ENCODE assay signal across 15 cellular contexts in the genomic region with DNA sequence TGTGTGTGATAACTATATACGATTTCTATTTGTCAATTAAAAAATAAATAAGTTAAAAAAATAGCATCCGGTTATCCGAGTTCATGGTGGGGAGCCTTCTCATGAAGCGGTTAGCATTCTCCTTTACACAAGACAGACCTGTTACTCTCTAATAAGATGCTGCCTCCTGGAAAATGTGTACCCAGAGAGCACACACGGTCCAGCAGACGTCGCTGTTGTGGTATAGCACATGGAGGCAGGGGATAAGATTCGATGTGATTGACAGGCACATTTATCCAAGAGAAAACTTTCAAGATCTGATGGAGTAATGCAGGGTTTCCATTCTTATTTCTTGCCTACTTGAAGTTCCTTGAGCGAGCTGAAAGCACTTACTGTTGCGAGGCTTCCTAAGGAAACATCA.
DNase-seq lines count a peak whose midpoint lies in the region; ATAC-seq and TF ChIP-seq lines count a peak whose summit lies in the region.
"Had no signal": no experiment of that assay in that cellular context is flagged by ENCODE, and none has a peak within 500 bp of the region (broad histone marks: within the 10 kb centered on the region; RNA-seq: fewer than 3 reads in every experiment).

No MANE protein-coding gene starts in this region.

- H3K27me3 ChIP-seq in CD4-positive, alpha-beta memory T cell (ENCODE audit: insufficient read depth, low read length) = no peaks in the 10 kb centered on the region
- H3K27me3 ChIP-seq in SJCRH30 (no peaks in the 10 kb centered on the region), neutrophil (no peaks in the 10 kb centered on the region)
- H3K27me3 ChIP-seq: BE2C had no signal

- H3K4me1 ChIP-seq in CD4-positive, alpha-beta memory T cell (ENCODE audit: insufficient read depth, low read length) = peaks cover 49% of the 10 kb centered on the region
- H3K4me1 ChIP-seq in SJCRH30 (peaks cover 33% of the 10 kb centered on the region), neutrophil (ENCODE audit: control insufficient read depth in 1 of 2, insufficient read depth in 1 of 2, low read depth in 1 of 2, low read length in 1 of 2) (peaks cover 24 to 29% of the 10 kb centered on the region in 2 experiments)
- H3K4me1 ChIP-seq: BE2C, HAP-1 had no signal

- peak overlapping the region; percentile 27 to 96 (median 82) for H3K27ac Mint-ChIP-seq in CD4-positive, alpha-beta memory T cell

- H3K4me3 ChIP-seq in CD4-positive, alpha-beta memory T cell (ENCODE audit: low read length in 2 of 2) = no peak overlapping the region
- H3K4me3 ChIP-seq in SJCRH30 (no peak overlapping the region), neutrophil (ENCODE audit: low read depth in 1 of 2, low read length in 1 of 2) (no peak overlapping the region)
- H3K4me3 ChIP-seq: HAP-1 had no signal

- H3K27ac ChIP-seq in CD4-positive, alpha-beta memory T cell (ENCODE audit: low read depth, low read length) = no peak overlapping the region
- H3K27ac ChIP-seq in SJCRH30 (peak overlapping the region; percentile 80), neutrophil (peak overlapping the region; percentile 48)

- H3K27me3 Mint-ChIP-seq in CD4-positive, alpha-beta memory T cell = no peaks in the 10 kb centered on the region
- H3K27me3 Mint-ChIP-seq: IgD-negative memory B cell had no signal

- intact Hi-C loops in CD4-positive, alpha-beta memory T cell (cut with micrococcal nuclease) = loop anchor here (1.0 kb wide), 1 partner anchor 63 kb away; a partner anchor contains a TSS

- no peaks in the 10 kb centered on the region for H3K9me3 Mint-ChIP-seq in CD4-positive, alpha-beta memory T cell
- H3K9me3 Mint-ChIP-seq: IgD-negative memory B cell had no signal

- peak overlapping the region in 2 of 8 donors; percentile 13 to 18 for H3K4me3 Mint-ChIP-seq in CD4-positive, alpha-beta memory T cell

- no peaks in the 10 kb centered on the region for H3K9me3 ChIP-seq in CD4-positive, alpha-beta memory T cell (ENCODE audit: control insufficient read depth in 1 of 2, low read length in 2 of 2)
- no peaks in the 10 kb centered on the region for H3K9me3 ChIP-seq in SJCRH30 (replicated peaks)
- no peaks in the 10 kb centered on the region for H3K9me3 ChIP-seq in neutrophil
- H3K9me3 ChIP-seq: BE2C, HAP-1 had no signal

- H3K4me1 Mint-ChIP-seq in CD4-positive, alpha-beta memory T cell = peaks cover 38 to 86% (median 61%) of the 10 kb centered on the region in 4 donors

- H3K36me3 ChIP-seq in CD4-positive, alpha-beta memory T cell (ENCODE audit: insufficient read depth, low read length) = no peaks in the 10 kb centered on the region
- H3K36me3 ChIP-seq in SJCRH30 (no peaks in the 10 kb centered on the region), neutrophil (no peaks in the 10 kb centered on the region)
- H3K36me3 ChIP-seq: BE2C, HAP-1 had no signal

- CTCF ChIA-PET in CD4-positive, alpha-beta memory T cell (lab: Charles Lee; ENCODE audit: partially characterized antibody) = no interaction called here

- ATAC-seq in HG02763 (IDR thresholded peaks at IDR 0.05; ENCODE audit: unreplicated experiment) = no peak
- no peak for ATAC-seq in GM21528 (IDR thresholded peaks at IDR 0.05; ENCODE audit: low FRiP score, unreplicated experiment)

- POLR2A ChIA-PET in CD4-positive, alpha-beta memory T cell (lab: Charles Lee; ENCODE audit: partially characterized antibody) = no interaction called here

- TF ChIP-seq CTCF in GM20000 (IDR thresholded peaks at IDR 0.05; ENCODE audit: extremely low read depth, missing control alignments) (peak; percentile 4), neutrophil (IDR thresholded peaks at IDR 0.05) (no peak)

- H3K36me3 Mint-ChIP-seq in CD4-positive, alpha-beta memory T cell = peaks cover 0 to 2% of the 10 kb centered on the region in 2 donors

- no peak for DNase-seq in CD4-positive, alpha-beta memory T cell
- no peak for DNase-seq in GM20000 (ENCODE audit: low spot score)
- DNase-seq in SJCRH30 = no peak
- DNase-seq in MV-4-11 (lab: John Stamatoyannopoulos, UW) = no peak
- DNase-seq: BE2C, DMS53, NCI-H1105 treated with DMSO at 0.1 percent for 48 hours, NCI-H187 treated with DMSO at 0.1 percent for 48 hours, NCI-H510A, SIG-M5 had no signal
